ENCODE assay signal across 8 cellular contexts in the genomic region with DNA sequence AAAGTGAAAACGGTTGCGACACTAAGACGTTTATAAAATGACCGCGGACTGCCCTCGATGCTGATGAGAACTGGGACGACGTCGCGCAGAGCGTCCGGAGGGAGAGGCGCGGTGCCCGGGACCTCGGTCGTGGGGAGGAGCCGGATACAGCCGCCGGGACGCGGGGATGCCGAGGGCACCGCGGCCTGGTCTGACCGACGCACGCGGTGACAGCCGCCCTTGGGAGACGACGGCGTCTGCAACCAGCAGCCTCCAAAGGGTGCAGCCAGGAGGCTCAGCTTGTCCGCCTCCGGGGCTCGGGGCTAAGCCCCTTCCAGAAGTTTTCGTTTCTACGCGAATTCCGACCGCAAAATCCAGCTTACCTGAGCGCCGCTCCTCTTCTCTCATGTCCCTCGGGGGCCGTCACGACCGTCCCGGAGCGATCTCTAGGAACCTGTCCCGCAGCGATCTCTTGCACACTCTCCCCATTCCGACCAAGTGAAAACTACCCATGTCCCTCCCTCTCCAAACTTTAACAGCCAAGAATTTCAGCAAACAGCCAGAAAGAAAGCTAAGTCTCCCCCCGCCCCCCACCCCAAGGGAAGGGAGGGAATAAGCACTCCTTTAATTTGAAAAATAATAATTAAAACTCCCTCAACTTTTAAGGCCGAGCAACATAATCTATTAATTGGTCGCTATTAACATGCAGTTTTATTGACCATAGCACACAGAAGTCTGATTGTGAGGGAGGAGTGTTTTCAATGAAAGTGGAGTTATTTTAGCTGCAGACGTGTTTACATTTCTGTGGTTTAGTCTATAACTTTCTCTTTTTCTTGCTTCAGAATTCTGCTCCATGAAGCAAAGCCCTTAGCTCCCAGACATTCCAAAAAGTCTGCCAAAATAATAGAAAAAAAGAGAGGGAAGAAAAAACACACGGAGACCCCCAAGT.
A peak's percentile ranks its signal among the peaks of the same experiment; 100 is the strongest.
DNase-seq lines count a peak whose midpoint lies in the region; FAIRE-seq and TF ChIP-seq lines count a peak whose summit lies in the region.

No MANE protein-coding gene starts in this region.

- no peak overlapping the region for H3K27ac ChIP-seq in SK-N-SH (ENCODE audit: low read depth in 2 of 2, low read length in 1 of 2)

- CTCF ChIA-PET in SK-N-SH (lab: Yijun Ruan, JAX): interaction anchor here (0.7 to 1.5 kb wide), 3 partner anchors 464 to 627 kb away, joined by 3 to 4 read pairs (median 3); no protein-coding TSS in a partner anchor

- peaks cover 87% of the 10 kb centered on the region for H3K27me3 Mint-ChIP-seq in neural crest cell (ENCODE audit: low read depth)

- TF ChIP-seq CTCF in GM13977 (IDR thresholded peaks at IDR 0.05; ENCODE audit: extremely low read depth, insufficient read depth, missing control alignments): no peak
- TF ChIP-seq CTCF in SK-N-SH (IDR thresholded peaks at IDR 0.05): no peak
- no peak for TF ChIP-seq CTCF in neural crest cell (conservative IDR thresholded peaks at IDR 0.05)
- TF ChIP-seq CTCF in D721Med (IDR thresholded peaks at IDR 0.05; ENCODE audit: insufficient read depth, missing control alignments): no peak

- no peaks in the 10 kb centered on the region; a peak in 1 of 4 replicates for H3K4me1 ChIP-seq in SK-N-SH (ENCODE audit: control insufficient read depth in 1 of 2, insufficient read depth in 2 of 2, low read depth in 1 of 2, low read length in 1 of 2)

- H3K4me2 ChIP-seq in SK-N-SH: peak overlapping the region; percentile 63; the same call in 1 of the 2 replicates

- H3K9ac ChIP-seq in SK-N-SH: no peak overlapping the region

- POLR2A ChIA-PET in SK-N-SH (lab: Yijun Ruan, JAX): no interaction called here

- H4K20me1 ChIP-seq in SK-N-SH (ENCODE audit: insufficient read depth): no peaks in the 10 kb centered on the region

- peaks cover 9% of the 10 kb centered on the region for H3F3A ChIP-seq in SK-N-SH (replicated peaks; ENCODE audit: insufficient read depth)

- in situ Hi-C loops in GM13977 (cut with MboI; ENCODE audit: low pct_unique_long_range_greater_than_20kb, low sequenced_read_pairs, unreplicated experiment): no loop called here

- peak overlapping the region; percentile 9 to 17; a peak in 2 of 4 replicates for H3K4me3 ChIP-seq in SK-N-SH (ENCODE audit: low read depth in 2 of 2, low read length in 1 of 2)

- TF ChIP-seq EP300 in SK-N-SH (IDR thresholded peaks at IDR 0.05; ENCODE audit: borderline replicate concordance in 1 of 2, low read depth in 1 of 2, low read length in 1 of 2): no peak

- no peak for TF ChIP-seq RAD21 in SK-N-SH (IDR thresholded peaks at IDR 0.05; ENCODE audit: low read length)

- no peaks in the 10 kb centered on the region for H3K36me3 ChIP-seq in SK-N-SH (replicated peaks in 1 of 2; ENCODE audit: control insufficient read depth in 1 of 2, insufficient read depth in 2 of 2, low read length in 1 of 2)

- peak overlapping the region; percentile 74 for H3K4me3 Mint-ChIP-seq in neural crest cell

- no peaks in the 10 kb centered on the region for H3K79me2 ChIP-seq in SK-N-SH (ENCODE audit: insufficient read depth)

- peak overlapping the region; percentile 48; the same call in 1 of the 2 replicates for H2AFZ ChIP-seq in SK-N-SH (ENCODE audit: low read depth)

- no peaks in the 10 kb centered on the region for H3K9me3 Mint-ChIP-seq in neural crest cell

- no peak overlapping the region for H3K27ac Mint-ChIP-seq in neural crest cell (ENCODE audit: unreplicated experiment)

- WGBS in SK-N-SH (ENCODE audit: low lambda C conversion rate): 10% methylated on average over 48 of the region's 57 CpGs

- H3K4me1 Mint-ChIP-seq in neural crest cell: peaks cover 10% of the 10 kb centered on the region

- H3K9me3 ChIP-seq in SK-N-SH: no peaks in the 10 kb centered on the region

- peaks cover 69% of the 10 kb centered on the region for H3K27me3 ChIP-seq in SK-N-SH (ENCODE audit: insufficient read depth)

- FAIRE-seq in D721Med (lab: Jason Lieb, UNC): no peak

- peak; percentile 36 for DNase-seq in GM13977 (ENCODE audit: low spot score)
- DNase-seq in SK-N-SH: peak; percentile 67
- DNase-seq in fibroblast of gingiva (ENCODE audit: low read depth): peak; percentile 43
- DNase-seq in neural crest cell (ENCODE audit: low read depth, low spot score): peak; percentile 20
- no peak for DNase-seq in amniotic stem cell (lab: John Stamatoyannopoulos, UW)
- no peak for DNase-seq in NCI-H524 treated with DMSO at 0.1 percent for 48 hours (lab: John Stamatoyannopoulos, UW)
- DNase-seq in D721Med (ENCODE audit: insufficient read length, low spot score): no peak
- no peak for DNase-seq in cerebellum (ENCODE audit: low spot score)

- H3K9me2 ChIP-seq in SK-N-SH: no peaks in the 10 kb centered on the region

- no peaks in the 10 kb centered on the region for H3K36me3 Mint-ChIP-seq in neural crest cell (ENCODE audit: low read depth)

TF ChIP-seq in SK-N-SH, 30 proteins besides CTCF, POLR2A, EP300 and RAD21:
- TF ChIP-seq GATA2 (CRISPR knock-in tag; IDR thresholded peaks at IDR 0.05) (no peak), NFIC (IDR thresholded peaks at IDR 0.05; ENCODE audit: borderline replicate concordance) (no peak), EZH2phosphoT487 (IDR thresholded peaks at IDR 0.05; ENCODE audit: borderline replicate concordance, low read depth) (peak; percentile 50; the same call in 1 of the 2 replicates)

Comparison
In these comparisons a context has a peak if more than half of its experiments do, and no peak if none do; other contexts are left out.
1. DNase-seq: peak in GM13977 (single experiment), SK-N-SH (single experiment), fibroblast of gingiva (single experiment) and neural crest cell (single experiment); none in amniotic stem cell (single experiment), NCI-H524 treated with DMSO at 0.1 percent for 48 hours (single experiment), D721Med (single experiment) and cerebellum (single experiment).